ENCODE assay signal across 8 cellular contexts in the genomic region with DNA sequence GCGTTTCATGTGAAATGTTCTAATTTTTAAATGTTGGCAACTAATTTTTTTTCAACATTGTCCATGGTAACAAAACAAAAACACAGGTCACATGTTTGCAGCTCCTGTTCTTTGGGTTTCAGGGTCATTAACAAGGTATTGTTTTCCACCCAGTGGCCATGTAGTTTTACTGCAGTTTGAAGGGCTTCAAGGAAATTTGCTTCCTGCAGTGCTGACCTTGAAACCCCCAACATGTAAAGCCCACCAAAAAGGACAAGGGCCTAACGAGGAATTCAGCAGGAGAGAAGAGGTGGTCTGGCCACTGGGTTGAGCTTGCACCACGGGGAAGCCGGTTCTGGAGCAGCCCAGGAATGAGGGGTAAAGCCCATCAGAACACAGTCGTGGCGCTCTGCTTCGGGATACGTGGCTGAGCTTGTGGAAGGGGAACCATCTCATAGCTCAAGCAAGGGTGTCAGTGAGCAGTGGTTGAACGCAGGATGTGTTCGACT. TPM values are rescaled to one million over a fixed set of nuclear protein-coding genes. Genes with fewer than 3 reads are reported as not detected.
DNase-seq lines count a peak whose midpoint lies in the region; ATAC-seq and TF ChIP-seq lines count a peak whose summit lies in the region.

No MANE protein-coding gene starts in this region.

- 73 to 79% methylated on average over 10 of the region's 10 CpGs for WGBS in tibial nerve, 2 donors

- H3K27ac ChIP-seq in tibial nerve, result no peak overlapping the region

- no peak overlapping the region for H3K27ac Mint-ChIP-seq in effector memory CD8-positive, alpha-beta T cell
- no peak overlapping the region for H3K27ac Mint-ChIP-seq in naive B cell

- no peak for TF ChIP-seq EP300 in tibial nerve (IDR thresholded peaks at IDR 0.05)

- no peaks in the 10 kb centered on the region for H3K9me3 ChIP-seq in tibial nerve

- H3K4me3 ChIP-seq in tibial nerve, result no peak overlapping the region

- no peak overlapping the region for H3K4me3 Mint-ChIP-seq in effector memory CD8-positive, alpha-beta T cell
- no peak overlapping the region for H3K4me3 Mint-ChIP-seq in naive B cell

- no peak for TF ChIP-seq POLR2A in tibial nerve (IDR thresholded peaks at IDR 0.05)

- H3K4me1 ChIP-seq in tibial nerve, result no peaks in the 10 kb centered on the region

- TF ChIP-seq CTCF in tibial nerve (IDR thresholded peaks at IDR 0.05), result peak in 2 of 5 experiments; percentile 10 to 27

- no peaks in the 10 kb centered on the region for H3K36me3 Mint-ChIP-seq in effector memory CD8-positive, alpha-beta T cell (ENCODE audit: insufficient read depth)
- no peaks in the 10 kb centered on the region for H3K36me3 Mint-ChIP-seq in naive B cell

- DNase-seq in AML-193 (lab: John Stamatoyannopoulos, UW) (peak; percentile 68 to 70), NAMALWA (ENCODE audit: low spot score) (peak; percentile 64), naive B cell (peak; percentile 7), tibial nerve (ENCODE audit: low spot score in 2 of 2) (no peak), C1 segment of cervical spinal cord (lab: John Stamatoyannopoulos, UW) (no peak)
- no peak for DNase-seq in effector memory CD8-positive, alpha-beta T cell

- ATAC-seq in GM19324 (IDR thresholded peaks at IDR 0.05; ENCODE audit: low FRiP score, unreplicated experiment) (peak; percentile 46), naive B cell (ENCODE audit: low read depth in 2 of 2) (peak; percentile 33 to 56), GM19463 (IDR thresholded peaks at IDR 0.05; ENCODE audit: unreplicated experiment) (no peak)
- ATAC-seq in effector memory CD8-positive, alpha-beta T cell (replicated peaks), result peak; percentile 72

- no peaks in the 10 kb centered on the region for H3K27me3 ChIP-seq in tibial nerve

- no peaks in the 10 kb centered on the region for H3K9me3 Mint-ChIP-seq in effector memory CD8-positive, alpha-beta T cell
- H3K9me3 Mint-ChIP-seq in naive B cell, result no peaks in the 10 kb centered on the region

- no peaks in the 10 kb centered on the region for H3K27me3 Mint-ChIP-seq in effector memory CD8-positive, alpha-beta T cell
- peaks cover 0 to 13% (median 0%) of the 10 kb centered on the region in 3 donors for H3K27me3 Mint-ChIP-seq in naive B cell

- H3K36me3 ChIP-seq in tibial nerve, result no peaks in the 10 kb centered on the region

- no peaks in the 10 kb centered on the region for H3K4me1 Mint-ChIP-seq in effector memory CD8-positive, alpha-beta T cell (ENCODE audit: low read depth in 2 of 2)
- no peaks in the 10 kb centered on the region for H3K4me1 Mint-ChIP-seq in naive B cell

RNA-seq across cellular contexts. Expression of a gene that starts 13.9 kb away (rescaled TPM):
- not detected for polyA plus RNA-seq in naive B cell (ENCODE audit: low read depth in 6 of 6)
- total RNA-seq in tibial nerve, result 1 to 10 TPM; 1.5 to 5.5 (median 4.1) TPM

Comparison
In these comparisons a context has a peak if more than half of its experiments do, and no peak if none do; other contexts are left out.
1. DNase-seq: peak in AML-193 (2 of 2), NAMALWA (single experiment) and naive B cell (single experiment); none in effector memory CD8-positive, alpha-beta T cell (0 of 3), tibial nerve (0 of 2) and C1 segment of cervical spinal cord (0 of 14).